In genomic region chr19:16566161-16566560, GRCh38 we compare ENCODE assay signal across 9 cellular contexts. TPM values are rescaled to one million over a fixed set of nuclear protein-coding genes. Genes with fewer than 3 reads are reported as not detected.
DNase-seq lines count a peak whose midpoint lies in the region; ATAC-seq and TF ChIP-seq lines count a peak whose summit lies in the region.
"Had no signal": no experiment of that assay in that cellular context is flagged by ENCODE, and none has a peak within 500 bp of the region (broad histone marks: within the 10 kb centered on the region; RNA-seq: fewer than 3 reads in every experiment).

No MANE protein-coding gene starts in this region.

- H3K27me3 ChIP-seq in thymus (ENCODE audit: control insufficient read depth, insufficient read depth) = no peaks in the 10 kb centered on the region
- no peaks in the 10 kb centered on the region for H3K27me3 ChIP-seq in H7 (ENCODE audit: control insufficient read depth, insufficient read depth, low read length)

- H3K9me3 ChIP-seq in thymus (ENCODE audit: control insufficient read depth) = no peaks in the 10 kb centered on the region

- no peaks in the 10 kb centered on the region for H3K9me3 Mint-ChIP-seq in naive thymus-derived CD8-positive, alpha-beta T cell
- H3K9me3 Mint-ChIP-seq in HFFc6 = no peaks in the 10 kb centered on the region

- H3K27me3 Mint-ChIP-seq in naive thymus-derived CD8-positive, alpha-beta T cell = no peaks in the 10 kb centered on the region
- H3K27me3 Mint-ChIP-seq in HFFc6 (ENCODE audit: insufficient read depth) = no peaks in the 10 kb centered on the region

- peaks cover 48% of the 10 kb centered on the region for H3K36me3 ChIP-seq in thymus (ENCODE audit: control insufficient read depth, insufficient read depth)
- peaks cover 14% of the 10 kb centered on the region for H3K36me3 ChIP-seq in H7 (replicated peaks; ENCODE audit: control insufficient read depth, insufficient read depth, low read length)

- peak overlapping the region; percentile 95 to 100 (median 99) for H3K27ac Mint-ChIP-seq in naive thymus-derived CD8-positive, alpha-beta T cell
- no peak overlapping the region for H3K27ac Mint-ChIP-seq in HFFc6

- H3K4me1 ChIP-seq in thymus (ENCODE audit: control insufficient read depth, insufficient read depth, low read length) = peaks cover 16% of the 10 kb centered on the region

- peak overlapping the region; percentile 59 to 93 (median 86) for H3K4me3 Mint-ChIP-seq in naive thymus-derived CD8-positive, alpha-beta T cell
- no peak overlapping the region for H3K4me3 Mint-ChIP-seq in HFFc6

- DNase-seq in activated gamma-delta T cell treated with Interleukin-2 at 50 U/mL for 16 hours (peak; percentile 80), activated gamma-delta T cell (lab: John Stamatoyannopoulos, UW) (no peak), NCI-H510A treated with DMSO at 0.1 percent for 48 hours (lab: John Stamatoyannopoulos, UW) (no peak), HFFc6 (no peak), H7 (no peak)
- DNase-seq in activated effector memory CD4-positive, alpha-beta T cell treated with anti-CD3 and anti-CD28 coated beads, Interleukin-2, amount 50 U/mL, for 16 hours = peak; percentile 92
- peak; percentile 58 to 94 (median 86) for DNase-seq in naive thymus-derived CD8-positive, alpha-beta T cell
- DNase-seq: NCI-H2029 treated with DMSO at 0.1 percent for 48 hours had no signal

- H3K4me3 ChIP-seq in thymus (ENCODE audit: low read length) = peak overlapping the region; percentile 16
- no peak overlapping the region for H3K4me3 ChIP-seq in H7 (ENCODE audit: insufficient read depth, low read depth, low read length)

- POLR2A ChIA-PET in naive thymus-derived CD8-positive, alpha-beta T cell (lab: Charles Lee) = interaction anchor here (1.1 to 2.2 kb wide), 8 partner anchors 12 to 94 kb away, joined by 4 to 17 read pairs (median 5); partner anchors contain the start of genes MED26 and SMIM7

- peaks cover 4 to 55% (median 26%) of the 10 kb centered on the region in 3 donors for H3K36me3 Mint-ChIP-seq in naive thymus-derived CD8-positive, alpha-beta T cell
- H3K36me3 Mint-ChIP-seq in HFFc6 (ENCODE audit: low read depth) = peaks cover 37% of the 10 kb centered on the region

- peak overlapping the region; percentile 93 for H3K27ac ChIP-seq in thymus (ENCODE audit: low read depth)

- WGBS in thymus = 3% methylated on average over 10 of the region's 10 CpGs

- no peak for TF ChIP-seq CTCF in HFFc6 (IDR thresholded peaks at IDR 0.05)

- ATAC-seq in naive thymus-derived CD8-positive, alpha-beta T cell = peak; percentile 99

- peaks cover 6 to 49% (median 27%) of the 10 kb centered on the region in 4 donors for H3K4me1 Mint-ChIP-seq in naive thymus-derived CD8-positive, alpha-beta T cell
- peaks cover 24% of the 10 kb centered on the region for H3K4me1 Mint-ChIP-seq in HFFc6 (ENCODE audit: low read depth)

RNA-seq across cellular contexts. Expression of gene SLC35E1, which starts 6.1 kb away (rescaled TPM):
- total RNA-seq in naive thymus-derived CD8-positive, alpha-beta T cell = 10 to 100 TPM; 31.5 to 34.2 TPM
- 10 to 100 TPM; 13.6 to 22.3 (median 16.1) TPM for polyA plus RNA-seq in naive thymus-derived CD8-positive, alpha-beta T cell
- 31.3 TPM for polyA plus RNA-seq in thymus
- 10 to 100 TPM; 44.2 to 67.1 (median 55.4) TPM for total RNA-seq in HFFc6 (2021; fragmentation: NEBNext Ultra II Directional; extraction: Animal tissue kit (Norgen Biotek cat#: 25700))
- 12.5 and 14.7 TPM in 2 replicates for total RNA-seq in H7 (2014; rRNA removed; shearing (Covaris generic))

RNA-seq across cellular contexts. Expression of gene CHERP, which starts 23.9 kb away (rescaled TPM):
- 10 to 100 TPM; 75.6 to 82.0 TPM for total RNA-seq in naive thymus-derived CD8-positive, alpha-beta T cell
- 10 to 100 TPM in 1 of 3 donors, 1 to 10 TPM in 2; 4.7 to 17.8 (median 8.6) TPM for polyA plus RNA-seq in naive thymus-derived CD8-positive, alpha-beta T cell
- 25.4 TPM for polyA plus RNA-seq in thymus
- total RNA-seq in HFFc6 (2021; fragmentation: NEBNext Ultra II Directional; extraction: Animal tissue kit (Norgen Biotek cat#: 25700)) = 10 to 100 TPM; 30.4 to 38.5 (median 34.6) TPM
- 14.3 and 17.1 TPM in 2 replicates for total RNA-seq in H7 (2014; rRNA removed; shearing (Covaris generic))

Comparison
In these comparisons a context has a peak if more than half of its experiments do, and no peak if none do; other contexts are left out.
1. DNase-seq: peak in activated gamma-delta T cell treated with Interleukin-2 at 50 U/mL for 16 hours (single experiment), activated effector memory CD4-positive, alpha-beta T cell treated with anti-CD3 and anti-CD28 coated beads, Interleukin-2, amount 50 U/mL, for 16 hours (single experiment) and naive thymus-derived CD8-positive, alpha-beta T cell (10 of 10); none in activated gamma-delta T cell (single experiment), NCI-H510A treated with DMSO at 0.1 percent for 48 hours (single experiment), HFFc6 (single experiment) and H7 (single experiment).